ENCODE assay signal across 25 cellular contexts in genomic region chr1:20262810-20263534, GRCh38. TPM values are rescaled to one million over a fixed set of nuclear protein-coding genes. Genes with fewer than 3 reads are reported as not detected.
"Had no signal": no experiment of that assay in that cellular context is flagged by ENCODE, and none has a peak within 500 bp of the region (broad histone marks: within the 10 kb centered on the region; RNA-seq: fewer than 3 reads in every experiment).

No MANE protein-coding gene starts in this region.

- H3K27ac ChIP-seq: KMS-11 had no signal

- H3K4me3 ChIP-seq: K562 had no signal

- H3K9ac ChIP-seq: KMS-11 had no signal

- DNase-seq: Kasumi-1, MM.1S, NCI-H1092 treated with DMSO at 0.1 percent for 48 hours, NCI-H1436, NCI-H187, NCI-H2029, NCI-H2081 treated with DMSO at 0.1 percent for 48 hours, NCI-H2171, NCI-H226, NCI-H446, NCI-H510A, NCI-H524 treated with DMSO at 0.1 percent for 48 hours, NCI-H69, NCI-H774, Right ventricle myocardium superior, RPMI8226, SIG-M5 had no signal

- ATAC-seq: HepG2, K562, SK-N-SH treated with all-trans-retinoic acid at 6 μM for 48 hours had no signal

- H3K4me2 ChIP-seq: KMS-11 had no signal

RNA-seq across cellular contexts. Expression of gene VWA5B1, which starts 27.7 kb away (rescaled TPM):
- total RNA-seq: HepG2, HT-29, K562, M059J, SK-MEL-5 had no signal
- polyA plus RNA-seq: HepG2, IgD-negative memory B cell, K562 had no signal
